Comparison of ENCODE assay signal across 14 cellular contexts in the genomic region with DNA sequence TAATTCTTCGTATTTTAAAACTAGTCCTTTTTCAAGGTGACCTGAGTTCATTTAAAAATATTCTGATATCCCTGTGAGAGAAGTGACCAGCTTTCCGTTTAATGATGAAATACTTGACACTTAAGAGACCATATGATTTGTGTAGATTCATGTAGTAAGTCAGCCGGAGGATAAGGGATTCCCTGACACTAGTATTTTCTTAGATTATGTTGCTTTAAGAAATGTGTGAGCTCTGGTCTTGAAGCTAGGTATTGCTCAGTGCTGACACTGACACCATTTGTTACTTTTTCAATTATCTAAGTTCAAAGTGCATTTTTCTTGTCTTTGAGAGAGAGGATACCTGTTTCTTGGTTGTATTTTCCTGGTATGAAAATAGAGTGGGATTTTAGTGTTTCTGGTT. TPM values are rescaled to one million over a fixed set of nuclear protein-coding genes. Genes with fewer than 3 reads are reported as not detected.
DNase-seq lines count a peak whose midpoint lies in the region; ATAC-seq, FAIRE-seq and TF ChIP-seq lines count a peak whose summit lies in the region.
"Had no signal": no experiment of that assay in that cellular context is flagged by ENCODE, and none has a peak within 500 bp of the region (broad histone marks: within the 10 kb centered on the region; RNA-seq: fewer than 3 reads in every experiment).

No MANE protein-coding gene starts in this region.

- H3K79me2 ChIP-seq in HepG2 (ENCODE audit: insufficient read depth, low read length) (peaks cover 94% of the 10 kb centered on the region), SU-DHL-6 (ENCODE audit: insufficient read depth, low read length) (peaks cover 95% of the 10 kb centered on the region)

- POLR2A ChIA-PET in HepG2 (lab: Yijun Ruan, JAX) = no interaction called here

- peak overlapping the region; percentile 62 for H3K4me3 Mint-ChIP-seq in glutamatergic neuron (ENCODE audit: unreplicated experiment)
- H3K4me3 Mint-ChIP-seq: activated CD8-positive, alpha-beta T cell treated with anti-CD3 and anti-CD28 coated beads, Interleukin-2, amount 10 ng/mL, durations not matched to agents 7 days and 5 days had no signal

- H4K20me1 ChIP-seq in HepG2 (ENCODE audit: insufficient read depth, low read length) (peaks cover 65% of the 10 kb centered on the region), SU-DHL-6 (ENCODE audit: low read depth, low read length) (peaks cover 60% of the 10 kb centered on the region)

- peaks cover 5% of the 10 kb centered on the region for H3K36me3 Mint-ChIP-seq in glutamatergic neuron (ENCODE audit: unreplicated experiment)
- H3K36me3 Mint-ChIP-seq: IgD-negative memory B cell had no signal

- H3K4me1 ChIP-seq in HepG2 (ENCODE audit: insufficient read depth, low read length) = peaks cover 32% of the 10 kb centered on the region
- peaks cover 0 to 56% (median 13%) of the 10 kb centered on the region in 4 donors for H3K4me1 ChIP-seq in right lobe of liver
- peaks cover 19 to 60% of the 10 kb centered on the region in 2 donors for H3K4me1 ChIP-seq in adrenal gland (replicated peaks in 1 of 2)

- H3K27ac Mint-ChIP-seq in glutamatergic neuron (ENCODE audit: unreplicated experiment) = no peak overlapping the region
- H3K27ac Mint-ChIP-seq: activated CD8-positive, alpha-beta T cell treated with anti-CD3 and anti-CD28 coated beads, Interleukin-2, amount 10 ng/mL, durations not matched to agents 7 days and 5 days had no signal

- CTCF ChIA-PET in HepG2 (lab: Yijun Ruan, JAX; ENCODE audit: low intra/inter-chr PET ratio, low total read pairs) = no interaction called here

- H3K27me3 Mint-ChIP-seq in glutamatergic neuron (ENCODE audit: unreplicated experiment) = peaks cover 5% of the 10 kb centered on the region
- H3K27me3 Mint-ChIP-seq: IgD-negative memory B cell had no signal

- intact Hi-C loops in HepG2 (cut with micrococcal nuclease; ENCODE audit: unreplicated experiment) = no loop called here
- intact Hi-C loops in right lobe of liver (cut with DNase I) = no loop called here
- intact Hi-C loops in adrenal gland (cut with DNase I) = no loop called here

- in situ Hi-C loops in HepG2 (cut with HindIII; ENCODE audit: extremely low pct_ligation_motif_present, low pct_unique_long_range_greater_than_20kb) = no loop called here

- BruUV-seq in HepG2 (replicated peaks; lab: Mats Ljungman, UMichigan) = no TSS peak

- no peaks in the 10 kb centered on the region for H3K9me2 ChIP-seq in SU-DHL-6 (replicated peaks; ENCODE audit: insufficient read depth, low read length)

- H3K4me2 ChIP-seq in HepG2 (ENCODE audit: low read depth, low read length) (peak overlapping the region; percentile 86), SU-DHL-6 (ENCODE audit: low read depth, low read length, poor library complexity, severe bottlenecking) (peak overlapping the region; percentile 78)

- H3K4me3 ChIP-seq in HepG2 (replicated peaks in 1 of 3; ENCODE audit: insufficient read depth in 1 of 3, low read depth in 2 of 3, low read length in 3 of 3) (peak overlapping the region; percentile 10 to 100 (median 39); a peak in 4 of 6 replicates), right lobe of liver (no peak overlapping the region), SU-DHL-6 (ENCODE audit: insufficient read depth, low read length, poor library complexity, severe bottlenecking) (no peak overlapping the region), adrenal gland (peak overlapping the region in 1 of 4 donors; percentile 6)
- H3K4me3 ChIP-seq: body of pancreas, upper lobe of left lung had no signal

- WGBS in HepG2 (ENCODE audit: low lambda C conversion rate) = 6% methylated on average over 3 of the region's 3 CpGs
- WGBS in right lobe of liver (ENCODE audit: insufficient coverage, low coverage, low lambda C conversion rate, missing lambda C conversion rate) = 7% methylated on average over 3 of the region's 3 CpGs
- WGBS in adrenal gland, 4 donors = 13 to 17% (median 16%) methylated on average over 3 of the region's 3 CpGs

- H3K4me1 Mint-ChIP-seq in glutamatergic neuron (ENCODE audit: low read depth, unreplicated experiment) = peaks cover 16% of the 10 kb centered on the region

- no peak for TF ChIP-seq RAD21 in HepG2 (CRISPR knock-in tag; IDR thresholded peaks at IDR 0.05)

- H3K9me3 Mint-ChIP-seq in glutamatergic neuron (ENCODE audit: unreplicated experiment) = peaks cover 9% of the 10 kb centered on the region

- FAIRE-seq in HepG2 (lab: Jason Lieb, UNC) = no peak

- TF ChIP-seq POLR2A in HepG2 (IDR thresholded peaks at IDR 0.05; ENCODE audit: insufficient read depth in 1 of 2, low read depth in 2 of 2, low read length in 2 of 2) = no peak
- no peak for TF ChIP-seq POLR2A in right lobe of liver (IDR thresholded peaks at IDR 0.05)
- TF ChIP-seq POLR2A in adrenal gland (IDR thresholded peaks at IDR 0.05) = no peak

- no peak for DNase-seq in HepG2 (ENCODE audit: low spot score)
- no peak for DNase-seq in right lobe of liver
- no peak for DNase-seq in glutamatergic neuron
- DNase-seq in adrenal gland = no peak
- DNase-seq in NCI-H1930 (lab: John Stamatoyannopoulos, UW) = no peak
- DNase-seq: activated CD8-positive, alpha-beta T cell treated with anti-CD3 and anti-CD28 coated beads, Interleukin-2, amount 10 ng/mL, durations not matched to agents 7 days and 5 days; body of pancreas; left ventricle myocardium superior; NCI-H2171 treated with DMSO at 0.1 percent for 48 hours; upper lobe of left lung had no signal

- H3K9me3 ChIP-seq in HepG2 (ENCODE audit: low read length) (no peaks in the 10 kb centered on the region), right lobe of liver (no peaks in the 10 kb centered on the region), SU-DHL-6 (ENCODE audit: insufficient read depth, low read length) (no peaks in the 10 kb centered on the region), adrenal gland (replicated peaks in 1 of 3) (no peaks in the 10 kb centered on the region)
- H3K9me3 ChIP-seq: body of pancreas, upper lobe of left lung had no signal

- H3K9ac ChIP-seq in HepG2 (ENCODE audit: insufficient read depth, low read depth, low read length) (peak overlapping the region; percentile 24; the same call in 1 of the 2 replicates), SU-DHL-6 (ENCODE audit: low read length) (no peak overlapping the region)

- H3K27ac ChIP-seq in HepG2 (ENCODE audit: extremely low read length, insufficient read depth, low read length) (peak overlapping the region; percentile 37), right lobe of liver (no peak overlapping the region), SU-DHL-6 (ENCODE audit: low read depth, low read length) (no peak overlapping the region), adrenal gland (no peak overlapping the region)
- H3K27ac ChIP-seq: body of pancreas had no signal

- no peak for TF ChIP-seq CTCF in HepG2 (CRISPR knock-in tag; IDR thresholded peaks at IDR 0.05)
- TF ChIP-seq CTCF in right lobe of liver (IDR thresholded peaks at IDR 0.05) = no peak
- no peak for TF ChIP-seq CTCF in SU-DHL-6 (IDR thresholded peaks at IDR 0.05; ENCODE audit: insufficient read depth, low read length, poor library complexity, severe bottlenecking)
- no peak for TF ChIP-seq CTCF in glutamatergic neuron (IDR thresholded peaks at IDR 0.05; ENCODE audit: partially characterized antibody, unreplicated experiment)
- TF ChIP-seq CTCF in adrenal gland (IDR thresholded peaks at IDR 0.05) = no peak

- ATAC-seq in HepG2 = no peak
- ATAC-seq in right lobe of liver = no peak
- ATAC-seq in GM19328 (IDR thresholded peaks at IDR 0.05; ENCODE audit: unreplicated experiment) = no peak
- ATAC-seq in GM18873 (IDR thresholded peaks at IDR 0.05; ENCODE audit: low FRiP score, unreplicated experiment) = no peak
- ATAC-seq: activated CD8-positive, alpha-beta T cell treated with anti-CD3 and anti-CD28 coated beads, Interleukin-2, amount 10 ng/mL, durations not matched to agents 7 days and 5 days; body of pancreas; left ventricle myocardium superior had no signal

- H3K27me3 ChIP-seq in HepG2 (ENCODE audit: control insufficient read depth in 1 of 2, insufficient read depth in 2 of 2, low read length in 2 of 2) = peaks cover 0 to 3% of the 10 kb centered on the region in 2 experiments; a peak in 1 of 5 replicates
- H3K27me3 ChIP-seq in right lobe of liver = no peaks in the 10 kb centered on the region
- no peaks in the 10 kb centered on the region for H3K27me3 ChIP-seq in SU-DHL-6 (ENCODE audit: low read length)
- no peaks in the 10 kb centered on the region for H3K27me3 ChIP-seq in adrenal gland
- H3K27me3 ChIP-seq: body of pancreas, upper lobe of left lung had no signal

- no peak for TF ChIP-seq EP300 in HepG2 (IDR thresholded peaks at IDR 0.05; ENCODE audit: low read depth in 2 of 2, low read length in 2 of 2)
- TF ChIP-seq EP300 in HepG2 (CRISPR knock-in tag; IDR thresholded peaks at IDR 0.05; ENCODE audit: borderline replicate concordance) = no peak

- H3K36me3 ChIP-seq in HepG2 (replicated peaks in 1 of 2; ENCODE audit: control insufficient read depth in 1 of 2, insufficient read depth in 2 of 2, low read length in 2 of 2) (peaks cover 0 to 4% of the 10 kb centered on the region in 2 experiments; a peak in 2 of 5 replicates), right lobe of liver (no peaks in the 10 kb centered on the region), SU-DHL-6 (ENCODE audit: low read length) (0 out of 2 replicates have a peak, but pooled peaks cover 3% of the 10 kb centered on the region), adrenal gland (replicated peaks in 1 of 2) (no peaks in the 10 kb centered on the region)

- no peaks in the 10 kb centered on the region; the same call in 1 of the 2 replicates for H3F3A ChIP-seq in SU-DHL-6 (ENCODE audit: insufficient read depth)

- H2AFZ ChIP-seq in HepG2 (ENCODE audit: low read length) (no peak overlapping the region), SU-DHL-6 (ENCODE audit: low read depth, low read length, severe bottlenecking) (no peak overlapping the region)

RNA-seq across cellular contexts. Expression of gene NIPBL, which starts 4.2 kb away (rescaled TPM):
- total RNA-seq in HepG2 (2016; rRNA removed; fragmentation: Illumina TruSeq; extraction: Trizol) (12.3 and 30.5 TPM in 2 replicates), right lobe of liver (10 to 100 TPM; 16.0 to 29.2 (median 24.6) TPM), glutamatergic neuron (ENCODE audit: unreplicated experiment) (81.1 TPM), adrenal gland (10 to 100 TPM; 23.5 to 54.5 (median 45.3) TPM)
- 24.0 and 27.8 TPM in 2 replicates for total RNA-seq in HepG2 (2016; cell fraction: cytosol; rRNA removed; fragmentation: Illumina TruSeq; extraction: Trizol; ENCODE audit: low read depth)
- total RNA-seq in HepG2 (2016; cell fraction: insoluble cytoplasmic fraction; rRNA removed; fragmentation: Illumina TruSeq; extraction: Trizol) = 9.1 and 33.0 TPM in 2 replicates
- 26.1 and 28.9 TPM in 2 replicates for total RNA-seq in HepG2 (2016; cell fraction: membrane; rRNA removed; fragmentation: Illumina TruSeq; extraction: Trizol)
- 33.1 and 36.7 TPM in 2 replicates for total RNA-seq in HepG2 (2016; cell fraction: nucleus; rRNA removed; fragmentation: Illumina TruSeq; extraction: Trizol)
- polyA plus RNA-seq in HepG2 (2011; rRNA removed) (24.1 and 32.3 TPM in 2 replicates), adrenal gland (10 to 100 TPM; 15.7 to 27.1 (median 18.7) TPM)
- 12.5 and 17.2 TPM in 2 replicates for polyA plus RNA-seq in HepG2 (2011; cell fraction: cytosol; rRNA removed)
- 26.2 and 31.4 TPM in 2 replicates for polyA plus RNA-seq in HepG2 (2011; cell fraction: nucleus; rRNA removed)
- 14.9 and 21.2 TPM in 2 replicates for polyA plus RNA-seq in HepG2 (2012)
- 0.62 and 0.76 TPM in 2 replicates for polyA plus RNA-seq in HepG2 (2016; cell fraction: cytosol; fragmentation: Illumina TruSeq; extraction: Trizol; ENCODE audit: low read depth)
- 34.6 and 35.0 TPM in 2 replicates for polyA plus RNA-seq in HepG2 (2016; cell fraction: insoluble cytoplasmic fraction; fragmentation: Illumina TruSeq; extraction: Trizol; ENCODE audit: low read depth)
- polyA plus RNA-seq in HepG2 (2016; cell fraction: membrane; fragmentation: Illumina TruSeq; extraction: Trizol; ENCODE audit: low read depth) = 1.9 and 2.1 TPM in 2 replicates
- 28.9 and 29.4 TPM in 2 replicates for polyA plus RNA-seq in HepG2 (2016; cell fraction: nucleus; fragmentation: Illumina TruSeq; extraction: Trizol; ENCODE audit: insufficient read depth, low read depth)
- 84.7 and 239 TPM in 2 replicates for polyA minus RNA-seq in HepG2 (2011; rRNA and poly(A)+ RNA removed; ENCODE audit: low replicate concordance)
- 35.3 and 42.1 TPM in 2 replicates for polyA minus RNA-seq in HepG2 (2011; cell fraction: cytosol; rRNA and poly(A)+ RNA removed)
- 159 and 172 TPM in 2 replicates for polyA minus RNA-seq in HepG2 (2011; cell fraction: nucleus; rRNA and poly(A)+ RNA removed)

Comparison
In these comparisons a context has a peak if more than half of its experiments do, and no peak if none do; other contexts are left out.
1. H3K4me3 ChIP-seq: peak in HepG2 (3 of 3); none in right lobe of liver (0 of 3) and SU-DHL-6 (single experiment).